11 cellular contexts compared by ENCODE assay signal in genomic region chr17:41813699-41814124, GRCh38. TPM values are rescaled to one million over a fixed set of nuclear protein-coding genes. Genes with fewer than 3 reads are reported as not detected.
DNase-seq lines count a peak whose midpoint lies in the region; TF ChIP-seq lines count a peak whose summit lies in the region.
"Had no signal": no experiment of that assay in that cellular context is flagged by ENCODE, and none has a peak within 500 bp of the region (broad histone marks: within the 10 kb centered on the region; RNA-seq: fewer than 3 reads in every experiment).

No MANE protein-coding gene starts in this region.

- POLR2A ChIA-PET in BJ (lab: Charles Lee) = no interaction called here

- no peak for TF ChIP-seq CTCF in BJ (IDR thresholded peaks at IDR 0.05; ENCODE audit: insufficient read depth, low read depth, low read length)
- TF ChIP-seq CTCF in LNCaP clone FGC (IDR thresholded peaks at IDR 0.05; ENCODE audit: control insufficient read depth, extremely low read depth, insufficient read depth) = no peak
- no peak for TF ChIP-seq CTCF in endothelial cell (IDR thresholded peaks at IDR 0.05; ENCODE audit: unreplicated experiment)
- no peak for TF ChIP-seq CTCF in neural crest cell (conservative IDR thresholded peaks at IDR 0.05)

- H3K4me3 Mint-ChIP-seq in endothelial cell (ENCODE audit: unreplicated experiment) (peak overlapping the region; percentile 95), neural crest cell (peak overlapping the region; percentile 100)

- CTCF ChIA-PET in BJ (lab: Yijun Ruan, JAX) = interaction anchor here (1.5 to 4.4 kb wide), 2 partner anchors 12 to 27 kb away, joined by 5 to 36 read pairs; partner anchors contain the start of gene JUP

- H3K27me3 Mint-ChIP-seq in endothelial cell (ENCODE audit: unreplicated experiment) = peaks cover 11% of the 10 kb centered on the region
- H3K27me3 Mint-ChIP-seq in neural crest cell (ENCODE audit: low read depth) = no peaks in the 10 kb centered on the region

- H3K36me3 ChIP-seq in BJ (ENCODE audit: control insufficient read depth, insufficient read depth, low read length) = peaks cover 13% of the 10 kb centered on the region

- H3K4me3 ChIP-seq in BJ (ENCODE audit: low read depth, low read length) (peak overlapping the region; percentile 88), LNCaP clone FGC (ENCODE audit: low read depth, low read length) (peak overlapping the region; percentile 68)

- H3K4me1 Mint-ChIP-seq in endothelial cell (ENCODE audit: unreplicated experiment) = peaks cover 16% of the 10 kb centered on the region
- peaks cover 38% of the 10 kb centered on the region for H3K4me1 Mint-ChIP-seq in neural crest cell

- H3K27ac Mint-ChIP-seq in endothelial cell (ENCODE audit: unreplicated experiment) = no peak overlapping the region
- peak overlapping the region; percentile 98 for H3K27ac Mint-ChIP-seq in neural crest cell (ENCODE audit: unreplicated experiment)

- no peaks in the 10 kb centered on the region for H3K27me3 ChIP-seq in BJ (ENCODE audit: control insufficient read depth, insufficient read depth, low read length)

- H3K36me3 Mint-ChIP-seq in endothelial cell (ENCODE audit: low read depth, unreplicated experiment) (peaks cover 13% of the 10 kb centered on the region), neural crest cell (ENCODE audit: low read depth) (peaks cover 11% of the 10 kb centered on the region)

- H3K9me3 Mint-ChIP-seq in endothelial cell (ENCODE audit: unreplicated experiment) (no peaks in the 10 kb centered on the region), neural crest cell (no peaks in the 10 kb centered on the region)

- DNase-seq in BJ (ENCODE audit: low read depth) = no peak
- DNase-seq in LNCaP clone FGC (ENCODE audit: low read depth) = no peak
- DNase-seq in endothelial cell (ENCODE audit: low spot score) = no peak
- no peak for DNase-seq in neural crest cell (ENCODE audit: low read depth, low spot score)
- DNase-seq in SHP77 (lab: John Stamatoyannopoulos, UW) = no peak
- DNase-seq in NCI-H146 treated with DMSO at 0.1 percent for 48 hours (lab: John Stamatoyannopoulos, UW; ENCODE audit: unreplicated experiment) = no peak
- DNase-seq in inferior parietal cortex (ENCODE audit: extremely low spot score) = no peak
- no peak for DNase-seq in hepatic stellate cell (ENCODE audit: low spot score)
- DNase-seq: kidney; NCI-H2029 treated with DMSO at 0.1 percent for 48 hours; stimulated activated CD4-positive, alpha-beta T cell treated with anti-CD3 and anti-CD28 coated beads, Interleukin-2, amount 100 ng/mL, for 48 hours had no signal

RNA-seq across cellular contexts. Expression of gene FKBP10, which starts 0.9 kb away (rescaled TPM):
- polyA plus RNA-seq in BJ (2011; rRNA removed) = 885 and 1,571 TPM in 2 replicates
- polyA minus RNA-seq in BJ (2011; rRNA and poly(A)+ RNA removed) = 420 and 568 TPM in 2 replicates
- total RNA-seq in endothelial cell (ENCODE audit: unreplicated experiment) (167 TPM), neural crest cell (259 and 262 TPM in 2 replicates)

RNA-seq across cellular contexts. Expression of gene P3H4, which starts 2.0 kb away (rescaled TPM):
- polyA plus RNA-seq in BJ (2011; rRNA removed) = 64.4 and 82.8 TPM in 2 replicates
- 24.7 and 28.9 TPM in 2 replicates for polyA minus RNA-seq in BJ (2011; rRNA and poly(A)+ RNA removed)
- total RNA-seq in endothelial cell (ENCODE audit: unreplicated experiment) (22.6 TPM), neural crest cell (40.3 and 42.3 TPM in 2 replicates)

RNA-seq across cellular contexts. Expression of gene NT5C3B, which starts 22.3 kb away (rescaled TPM):
- polyA plus RNA-seq in BJ (2011; rRNA removed) = 88.3 and 123 TPM in 2 replicates
- polyA minus RNA-seq in BJ (2011; rRNA and poly(A)+ RNA removed) = 36.4 and 41.5 TPM in 2 replicates
- total RNA-seq in endothelial cell (ENCODE audit: unreplicated experiment) (79.9 TPM), neural crest cell (120 and 123 TPM in 2 replicates)

RNA-seq across cellular contexts. Expression of gene KLHL10, which starts 23.9 kb away (rescaled TPM):
- polyA plus RNA-seq in BJ (2011; rRNA removed) = 0.15 and 0.74 TPM in 2 replicates
- 0.47 TPM in 1 of 2 replicates, not detected in the other for polyA minus RNA-seq in BJ (2011; rRNA and poly(A)+ RNA removed)
- total RNA-seq in endothelial cell (ENCODE audit: unreplicated experiment) (not detected), neural crest cell (not detected in 2 replicates)

RNA-seq across cellular contexts. Expression of gene JUP, which starts 27.2 kb away (rescaled TPM):
- 7.3 and 9.4 TPM in 2 replicates for polyA plus RNA-seq in BJ (2011; rRNA removed)
- 10.6 and 16.2 TPM in 2 replicates for polyA minus RNA-seq in BJ (2011; rRNA and poly(A)+ RNA removed)
- total RNA-seq in endothelial cell (ENCODE audit: unreplicated experiment) = 330 TPM
- 20.6 and 23.5 TPM in 2 replicates for total RNA-seq in neural crest cell
